Comparison of ENCODE assay signal across 9 cellular contexts in the genomic region with DNA sequence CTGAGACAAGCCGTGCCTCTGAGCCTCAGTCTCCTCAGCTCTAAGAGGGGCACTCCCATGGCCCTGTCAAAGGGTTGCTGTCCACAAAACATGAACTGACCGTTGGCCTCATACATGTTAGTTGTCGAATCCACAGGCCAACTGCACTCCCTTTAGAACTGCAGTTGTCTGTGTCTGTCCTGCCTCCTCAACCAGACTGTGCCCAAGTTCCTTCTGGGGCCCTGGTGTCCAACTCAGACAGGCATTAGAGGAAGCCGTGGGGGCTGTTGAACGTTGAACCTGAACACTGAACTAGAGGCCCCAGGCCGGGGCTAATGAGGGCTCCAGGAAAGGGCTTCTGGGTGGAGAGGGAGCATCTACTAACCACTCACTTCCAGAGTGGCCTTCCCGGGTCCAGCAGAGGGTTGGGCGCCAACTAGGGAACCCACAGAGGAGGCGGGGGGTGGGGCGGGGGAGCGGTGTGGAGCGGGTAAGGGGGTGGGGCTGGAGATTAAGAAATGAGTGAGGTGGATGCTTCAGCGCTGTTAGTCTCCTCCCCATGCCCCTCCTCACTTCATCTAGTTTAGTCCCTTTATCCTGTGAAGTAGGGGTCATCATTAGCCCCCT. TPM values are rescaled to one million over a fixed set of nuclear protein-coding genes. Genes with fewer than 3 reads are reported as not detected.
A peak's percentile ranks its signal among the peaks of the same experiment; 100 is the strongest.
DNase-seq lines count a peak whose midpoint lies in the region; ATAC-seq, FAIRE-seq and TF ChIP-seq lines count a peak whose summit lies in the region.
"Had no signal": no experiment of that assay in that cellular context is flagged by ENCODE, and none has a peak within 500 bp of the region (broad histone marks: within the 10 kb centered on the region; RNA-seq: fewer than 3 reads in every experiment).

A gene with protein sequence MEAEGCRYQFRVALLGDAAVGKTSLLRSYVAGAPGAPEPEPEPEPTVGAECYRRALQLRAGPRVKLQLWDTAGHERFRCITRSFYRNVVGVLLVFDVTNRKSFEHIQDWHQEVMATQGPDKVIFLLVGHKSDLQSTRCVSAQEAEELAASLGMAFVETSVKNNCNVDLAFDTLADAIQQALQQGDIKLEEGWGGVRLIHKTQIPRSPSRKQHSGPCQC (plus strand): TSS at position 558 of the 606 bp plus-strand sequence. CDS start 247 bp downstream, outside the sequence.

- no peak for TF ChIP-seq CTCF in bronchial epithelial cell (IDR thresholded peaks at IDR 0.05; ENCODE audit: insufficient read depth, low read length, severe bottlenecking)
- TF ChIP-seq CTCF in liver (IDR thresholded peaks at IDR 0.05; ENCODE audit: low read depth, low read length, missing input control) = no peak
- no peak for TF ChIP-seq CTCF in suprapubic skin (IDR thresholded peaks at IDR 0.05)

- FAIRE-seq in bronchial epithelial cell (lab: Jason Lieb, UNC) = no peak

- H3K4me1 Mint-ChIP-seq in T-helper 1 cell treated with Interleukin-12 subunit alpha and Interleukin-12 subunit beta and Interleukin-4 antibody, amounts not matched to agents 30 μg/mL and 1 μg/mL, for 36 hours (ENCODE audit: low read depth) = peaks cover 4% of the 10 kb centered on the region

- ATAC-seq in GM21381 (IDR thresholded peaks at IDR 0.05; ENCODE audit: unreplicated experiment) = no peak

- H3K27me3 Mint-ChIP-seq in T-helper 1 cell treated with Interleukin-12 subunit alpha and Interleukin-12 subunit beta and Interleukin-4 antibody, amounts not matched to agents 30 μg/mL and 1 μg/mL, for 36 hours (ENCODE audit: low read depth) = peaks cover 11% of the 10 kb centered on the region

- no peaks in the 10 kb centered on the region for H3K36me3 Mint-ChIP-seq in T-helper 1 cell treated with Interleukin-12 subunit alpha and Interleukin-12 subunit beta and Interleukin-4 antibody, amounts not matched to agents 30 μg/mL and 1 μg/mL, for 36 hours (ENCODE audit: low read depth)

- TF ChIP-seq RAD21 in liver (IDR thresholded peaks at IDR 0.05) = no peak

- DNase-seq in T-helper 1 cell (no peak), MG63 (peak; percentile 33), bronchial epithelial cell (ENCODE audit: low read depth) (no peak), suprapubic skin (ENCODE audit: low spot score in 2 of 2) (peak in 1 of 2 donors; percentile 74), NCI-H524 treated with DMSO at 0.1 percent for 48 hours (lab: John Stamatoyannopoulos, UW) (no peak)

- H3K9me3 ChIP-seq in MG63 (no peaks in the 10 kb centered on the region), liver (ENCODE audit: control insufficient read depth in 4 of 4, low read length in 3 of 4) (no peaks in the 10 kb centered on the region), suprapubic skin (no peaks in the 10 kb centered on the region)

- no peak within 1 kb of the TSS for H3K9ac ChIP-seq in liver (ENCODE audit: low read depth in 1 of 2, low read length in 2 of 2)

- 45% methylated on average over 13 of the region's 13 CpGs for WGBS in liver
- WGBS in suprapubic skin = 37% methylated on average over 8 of the region's 13 CpGs

- H3K27ac Mint-ChIP-seq in T-helper 1 cell treated with Interleukin-12 subunit alpha and Interleukin-12 subunit beta and Interleukin-4 antibody, amounts not matched to agents 30 μg/mL and 1 μg/mL, for 36 hours = no peak within 1 kb of the TSS

- H3K27me3 ChIP-seq in MG63 (no peaks in the 10 kb centered on the region), bronchial epithelial cell (ENCODE audit: control insufficient read depth, insufficient read depth, low read length) (peaks cover 2% of the 10 kb centered on the region), liver (ENCODE audit: control insufficient read depth in 4 of 4, insufficient read depth in 4 of 4, low read length in 3 of 4) (no peaks in the 10 kb centered on the region), suprapubic skin (no peaks in the 10 kb centered on the region)

- TF ChIP-seq POLR2A in suprapubic skin (IDR thresholded peaks at IDR 0.05) = no peak

- H3K9me3 Mint-ChIP-seq in T-helper 1 cell treated with Interleukin-12 subunit alpha and Interleukin-12 subunit beta and Interleukin-4 antibody, amounts not matched to agents 30 μg/mL and 1 μg/mL, for 36 hours = no peaks in the 10 kb centered on the region

- H3K4me3 ChIP-seq in MG63 = peak within 1 kb of the TSS; percentile 46
- H3K4me3 ChIP-seq in bronchial epithelial cell (ENCODE audit: low read depth, low read length) = peak within 1 kb of the TSS; percentile 15
- H3K4me3 ChIP-seq in liver (ENCODE audit: low read depth in 1 of 3, low read length in 3 of 3) = peak within 1 kb of the TSS in 2 of 3 donors; percentile 12 to 55
- peak within 1 kb of the TSS; percentile 65 for H3K4me3 ChIP-seq in suprapubic skin

- peaks cover 0 to 4% (median 2%) of the 10 kb centered on the region in 4 donors for H3K4me1 ChIP-seq in liver (ENCODE audit: control insufficient read depth in 4 of 4, insufficient read depth in 4 of 4, low read length in 3 of 4)
- peaks cover 37% of the 10 kb centered on the region for H3K4me1 ChIP-seq in suprapubic skin

- no peak for TF ChIP-seq EP300 in suprapubic skin (IDR thresholded peaks at IDR 0.05)

- H3K4me3 Mint-ChIP-seq in T-helper 1 cell treated with Interleukin-12 subunit alpha and Interleukin-12 subunit beta and Interleukin-4 antibody, amounts not matched to agents 30 μg/mL and 1 μg/mL, for 36 hours = peak within 1 kb of the TSS; percentile 73

- H3K27ac ChIP-seq in liver (ENCODE audit: low read depth in 1 of 2, low read length in 2 of 2) = no peak within 1 kb of the TSS
- H3K27ac ChIP-seq in suprapubic skin = no peak within 1 kb of the TSS
- H3K27ac ChIP-seq: C4-2B had no signal

- H3K36me3 ChIP-seq in MG63 (no peaks in the 10 kb centered on the region), bronchial epithelial cell (ENCODE audit: control insufficient read depth, insufficient read depth, low read length) (no peaks in the 10 kb centered on the region), liver (ENCODE audit: control insufficient read depth in 4 of 4, insufficient read depth in 3 of 4, low read depth in 1 of 4, low read length in 3 of 4) (peaks cover 0 to 2% (median 0%) of the 10 kb centered on the region in 4 donors), suprapubic skin (no peaks in the 10 kb centered on the region)

TF ChIP-seq in liver, 16 proteins besides CTCF, POLR2A, EP300 and RAD21:
- TF ChIP-seq YY1 (IDR thresholded peaks at IDR 0.05) = no peak
- no peak for TF ChIP-seq HNF4A (conservative IDR thresholded peaks at IDR 0.05)
- no peak for TF ChIP-seq FOXA2 (IDR thresholded peaks at IDR 0.05)
- TF ChIP-seq, protein P1, sequence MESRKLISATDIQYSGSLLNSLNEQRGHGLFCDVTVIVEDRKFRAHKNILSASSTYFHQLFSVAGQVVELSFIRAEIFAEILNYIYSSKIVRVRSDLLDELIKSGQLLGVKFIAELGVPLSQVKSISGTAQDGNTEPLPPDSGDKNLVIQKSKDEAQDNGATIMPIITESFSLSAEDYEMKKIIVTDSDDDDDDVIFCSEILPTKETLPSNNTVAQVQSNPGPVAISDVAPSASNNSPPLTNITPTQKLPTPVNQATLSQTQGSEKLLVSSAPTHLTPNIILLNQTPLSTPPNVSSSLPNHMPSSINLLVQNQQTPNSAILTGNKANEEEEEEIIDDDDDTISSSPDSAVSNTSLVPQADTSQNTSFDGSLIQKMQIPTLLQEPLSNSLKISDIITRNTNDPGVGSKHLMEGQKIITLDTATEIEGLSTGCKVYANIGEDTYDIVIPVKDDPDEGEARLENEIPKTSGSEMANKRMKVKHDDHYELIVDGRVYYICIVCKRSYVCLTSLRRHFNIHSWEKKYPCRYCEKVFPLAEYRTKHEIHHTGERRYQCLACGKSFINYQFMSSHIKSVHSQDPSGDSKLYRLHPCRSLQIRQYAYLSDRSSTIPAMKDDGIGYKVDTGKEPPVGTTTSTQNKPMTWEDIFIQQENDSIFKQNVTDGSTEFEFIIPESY (IDR thresholded peaks at IDR 0.05) = no peak
- TF ChIP-seq TAF1 (conservative IDR thresholded peaks at IDR 0.05) = no peak
- TF ChIP-seq HNF4G (IDR thresholded peaks at IDR 0.05) = no peak
- no peak for TF ChIP-seq JUND (IDR thresholded peaks at IDR 0.05)
- TF ChIP-seq NR2F2 (IDR thresholded peaks at IDR 0.05) = no peak
- TF ChIP-seq, protein P2, sequence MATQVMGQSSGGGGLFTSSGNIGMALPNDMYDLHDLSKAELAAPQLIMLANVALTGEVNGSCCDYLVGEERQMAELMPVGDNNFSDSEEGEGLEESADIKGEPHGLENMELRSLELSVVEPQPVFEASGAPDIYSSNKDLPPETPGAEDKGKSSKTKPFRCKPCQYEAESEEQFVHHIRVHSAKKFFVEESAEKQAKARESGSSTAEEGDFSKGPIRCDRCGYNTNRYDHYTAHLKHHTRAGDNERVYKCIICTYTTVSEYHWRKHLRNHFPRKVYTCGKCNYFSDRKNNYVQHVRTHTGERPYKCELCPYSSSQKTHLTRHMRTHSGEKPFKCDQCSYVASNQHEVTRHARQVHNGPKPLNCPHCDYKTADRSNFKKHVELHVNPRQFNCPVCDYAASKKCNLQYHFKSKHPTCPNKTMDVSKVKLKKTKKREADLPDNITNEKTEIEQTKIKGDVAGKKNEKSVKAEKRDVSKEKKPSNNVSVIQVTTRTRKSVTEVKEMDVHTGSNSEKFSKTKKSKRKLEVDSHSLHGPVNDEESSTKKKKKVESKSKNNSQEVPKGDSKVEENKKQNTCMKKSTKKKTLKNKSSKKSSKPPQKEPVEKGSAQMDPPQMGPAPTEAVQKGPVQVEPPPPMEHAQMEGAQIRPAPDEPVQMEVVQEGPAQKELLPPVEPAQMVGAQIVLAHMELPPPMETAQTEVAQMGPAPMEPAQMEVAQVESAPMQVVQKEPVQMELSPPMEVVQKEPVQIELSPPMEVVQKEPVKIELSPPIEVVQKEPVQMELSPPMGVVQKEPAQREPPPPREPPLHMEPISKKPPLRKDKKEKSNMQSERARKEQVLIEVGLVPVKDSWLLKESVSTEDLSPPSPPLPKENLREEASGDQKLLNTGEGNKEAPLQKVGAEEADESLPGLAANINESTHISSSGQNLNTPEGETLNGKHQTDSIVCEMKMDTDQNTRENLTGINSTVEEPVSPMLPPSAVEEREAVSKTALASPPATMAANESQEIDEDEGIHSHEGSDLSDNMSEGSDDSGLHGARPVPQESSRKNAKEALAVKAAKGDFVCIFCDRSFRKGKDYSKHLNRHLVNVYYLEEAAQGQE (IDR thresholded peaks at IDR 0.05) = no peak

RNA-seq across cellular contexts. Expression of the gene that starts here (rescaled TPM):
- 12.5 and 14.1 TPM in 2 replicates for total RNA-seq in MG63 (2014; rRNA removed; shearing (Covaris generic); ENCODE audit: low replicate concordance)
- total RNA-seq in bronchial epithelial cell = not detected in 2 replicates
- 1 to 10 TPM; 1.1 to 5.9 TPM for total RNA-seq in liver
- polyA plus RNA-seq in liver = under 1 TPM; 0.35 to 0.92 TPM
- 1 to 10 TPM in 2 of 4 donors, under 1 TPM in 1, not detected in 1; 0.70 to 1.4 (median 1.4) TPM for total RNA-seq in suprapubic skin

Comparison
In these comparisons a context has a peak if more than half of its experiments do, and no peak if none do; other contexts are left out.
1. H3K4me3 ChIP-seq: peak in every context shown above with its lines; median percentile 65 in suprapubic skin; 46 in MG63; 34 in liver; 15 in bronchial epithelial cell.